ENCODE assay signal across 8 cellular contexts in genomic region chr20:10171864-10172751, GRCh38. TPM values are rescaled to one million over a fixed set of nuclear protein-coding genes. Genes with fewer than 3 reads are reported as not detected.
DNase-seq lines count a peak whose midpoint lies in the region; ATAC-seq, FAIRE-seq and TF ChIP-seq lines count a peak whose summit lies in the region.

No MANE protein-coding gene starts in this region.

- TF ChIP-seq CTCF in VCaP (conservative IDR thresholded peaks at IDR 0.05): 0 out of 2 replicates have a peak, but pooled peaks have one; percentile 25
- TF ChIP-seq CTCF in H1 (IDR thresholded peaks at IDR 0.05; ENCODE audit: control extremely low read depth in 1 of 3, insufficient read depth in 1 of 3, low read depth in 1 of 3, low read length in 3 of 3): no peak
- no peak for TF ChIP-seq CTCF in mesothelial cell of epicardium (IDR thresholded peaks at IDR 0.05; ENCODE audit: unreplicated experiment)

- H3K18ac ChIP-seq in H1 (ENCODE audit: extremely low read depth, low read length): peak overlapping the region; percentile 43

- H2BK5ac ChIP-seq in H1 (ENCODE audit: low read depth, low read length): no peak overlapping the region

- DNase-seq in COR-L47 (lab: John Stamatoyannopoulos, UW): peak; percentile 86
- peak; percentile 79 for DNase-seq in NCI-H1092 (lab: John Stamatoyannopoulos, UW)
- peak in 1 of 2 experiments; percentile 66 for DNase-seq in H1 (ENCODE audit: low read depth in 1 of 2, low spot score in 2 of 2)
- peak in 1 of 2 experiments; percentile 48 for DNase-seq in mesothelial cell of epicardium (ENCODE audit: low spot score in 2 of 2, unreplicated experiment in 2 of 2)
- DNase-seq in stimulated activated CD8-positive, alpha-beta memory T cell treated with anti-CD3 and anti-CD28 coated beads, Interleukin-7, amount 100 ng/mL, for 48 hours (ENCODE audit: extremely low read depth in 1 of 2, low read depth in 1 of 2): peak; percentile 6 to 18

- no peak overlapping the region for H4K8ac ChIP-seq in H1 (ENCODE audit: extremely low read depth, insufficient read depth, low read length)

- TF ChIP-seq POLR2A in H1 (IDR thresholded peaks at IDR 0.05; ENCODE audit: control extremely low read depth in 1 of 2, low read depth in 2 of 2, low read length in 2 of 2): no peak

- no peak overlapping the region for H3K56ac ChIP-seq in H1 (replicated peaks; ENCODE audit: insufficient read length, low read depth, low read length)

- no peaks in the 10 kb centered on the region for H3K9me3 ChIP-seq in H1 (ENCODE audit: insufficient read depth in 2 of 2, low read depth in 1 of 2, low read length in 1 of 2)

- no peak overlapping the region for H2AK5ac ChIP-seq in H1 (ENCODE audit: low read depth, low read length)

- no peak overlapping the region for H3K14ac ChIP-seq in H1 (ENCODE audit: insufficient read length)

- no peak overlapping the region for H4K5ac ChIP-seq in H1 (ENCODE audit: insufficient read length, low read depth, low read length)

- ATAC-seq in HG03571 (IDR thresholded peaks at IDR 0.05; ENCODE audit: unreplicated experiment): no peak
- ATAC-seq in GM21367 (IDR thresholded peaks at IDR 0.05; ENCODE audit: unreplicated experiment): no peak

- 0 out of 2 replicates have a peak overlapping the region, but pooled peaks have one; percentile 11 for H2BK15ac ChIP-seq in H1 (ENCODE audit: low read length)

- H2AFZ ChIP-seq in H1 (ENCODE audit: low read length): peak overlapping the region; percentile 98

- H3K4me2 ChIP-seq in H1 (ENCODE audit: insufficient read depth in 1 of 2, low read depth in 2 of 2, low read length in 2 of 2): peak overlapping the region; percentile 54 to 82

- H3K4me3 Mint-ChIP-seq in mesothelial cell of epicardium: peak overlapping the region; percentile 82

- H4K91ac ChIP-seq in H1 (replicated peaks; ENCODE audit: insufficient read length, low read length): no peak overlapping the region

- H3K9ac ChIP-seq in H1 (replicated peaks in 1 of 4; ENCODE audit: extremely low read depth in 1 of 4, low read depth in 3 of 4, low read length in 3 of 4): peak overlapping the region in 2 of 4 experiments; percentile 50 to 58; a peak in 3 of 7 replicates

- peaks cover 7% of the 10 kb centered on the region for H3K4me1 Mint-ChIP-seq in mesothelial cell of epicardium

- no peak for TF ChIP-seq EP300 in H1 (IDR thresholded peaks at IDR 0.05; ENCODE audit: borderline replicate concordance in 1 of 2, low read depth in 2 of 2, low read length in 2 of 2)

- peaks cover 73% of the 10 kb centered on the region for H3K27me3 Mint-ChIP-seq in mesothelial cell of epicardium (ENCODE audit: low read depth)

- CTCF ChIA-PET in H1 (lab: Charles Lee; ENCODE audit: partially characterized antibody): interaction anchor here (0.7 to 3.7 kb wide), 10 partner anchors 9 to 554 kb away, joined by 3 to 14 read pairs (median 4); no protein-coding TSS in a partner anchor

- H3K27me3 ChIP-seq in H1 (replicated peaks in 1 of 4; ENCODE audit: control insufficient read depth in 3 of 4, extremely low read depth in 1 of 4, insufficient read depth in 3 of 4, low read length in 3 of 4): peaks cover 0 to 8% (median 6%) of the 10 kb centered on the region in 4 experiments; a peak in 4 of 7 replicates

- H3K9me3 Mint-ChIP-seq in mesothelial cell of epicardium: peaks cover 7% of the 10 kb centered on the region

- no peaks in the 10 kb centered on the region for H3K36me3 ChIP-seq in H1 (ENCODE audit: control insufficient read depth in 2 of 4, insufficient read depth in 4 of 4, low read length in 3 of 4)

- 14% methylated on average over 26 of the region's 47 CpGs; no CpG with 5 or more reads in 1 of the 2 experiments for WGBS in H1 (ENCODE audit: extremely low coverage in 1 of 2, insufficient coverage in 1 of 2, insufficient read length in 1 of 2, insufficient replicate concordance in 2 of 2, low coverage in 1 of 2, low lambda C conversion rate in 2 of 2, missing lambda C conversion rate in 1 of 2), 2 experiments

- no peak overlapping the region for H3K27ac Mint-ChIP-seq in mesothelial cell of epicardium

- no peak overlapping the region for H2BK20ac ChIP-seq in H1 (ENCODE audit: low read length)

- H3K4me1 ChIP-seq in H1 (replicated peaks in 1 of 4; ENCODE audit: control insufficient read depth in 3 of 4, insufficient read depth in 4 of 4, low read length in 3 of 4): peaks cover 0 to 6% (median 2%) of the 10 kb centered on the region in 4 experiments; a peak in 4 of 7 replicates

- H2BK120ac ChIP-seq in H1 (replicated peaks; ENCODE audit: low read depth, low read length): no peak overlapping the region

- no peak for FAIRE-seq in H1 (lab: Jason Lieb, UNC)

- POLR2A ChIA-PET in H1 (lab: Charles Lee; ENCODE audit: partially characterized antibody): interaction anchor here (1.0 kb wide), 1 partner anchor 46 kb away, joined by 3 read pairs; no protein-coding TSS in a partner anchor

- H3K36me3 Mint-ChIP-seq in mesothelial cell of epicardium: no peaks in the 10 kb centered on the region

- H3K4me3 ChIP-seq in H1 (ENCODE audit: extremely low read depth in 1 of 4, insufficient read depth in 2 of 4, low read depth in 3 of 4, low read length in 4 of 4): peak overlapping the region; percentile 37 to 68 (median 46)

- no peak overlapping the region for H2BK12ac ChIP-seq in H1 (ENCODE audit: low read depth, low read length)

- H3K79me2 ChIP-seq in H1 (ENCODE audit: control insufficient read depth in 1 of 2, insufficient read depth in 2 of 2, low read length in 2 of 2): no peaks in the 10 kb centered on the region

- no peak overlapping the region for H3K4ac ChIP-seq in H1 (replicated peaks; ENCODE audit: insufficient read length, low read depth, low read length)

- peaks cover 4% of the 10 kb centered on the region; the same call in 1 of the 2 replicates for H3K23me2 ChIP-seq in H1 (ENCODE audit: low read depth, low read length)

- no peaks in the 10 kb centered on the region for H3K79me1 ChIP-seq in H1 (ENCODE audit: low read depth, low read length)

- H4K20me1 ChIP-seq in H1 (replicated peaks in 1 of 2; ENCODE audit: control insufficient read depth in 1 of 2, insufficient read depth in 2 of 2, low read length in 2 of 2): no peaks in the 10 kb centered on the region

- H3K27ac ChIP-seq in VCaP (peak overlapping the region; percentile 17; the same call in 1 of the 2 replicates), H1 (ENCODE audit: low read depth, low read length) (no peak overlapping the region)

- no peak overlapping the region for H3K23ac ChIP-seq in H1 (ENCODE audit: insufficient read length)

- TF ChIP-seq RAD21 in H1 (IDR thresholded peaks at IDR 0.05 in 1 of 2, conservative IDR thresholded peaks at IDR 0.05 in 1 of 2; ENCODE audit: low read depth in 2 of 2, low read length in 2 of 2): no peak

TF ChIP-seq in H1, 55 proteins besides CTCF, POLR2A, EP300 and RAD21:
- no peak; the same call in 1 of the 2 replicates for TF ChIP-seq MAX (IDR thresholded peaks at IDR 0.05)
- no peak for TF ChIP-seq SIN3A (conservative IDR thresholded peaks at IDR 0.05 in 1 of 2, IDR thresholded peaks at IDR 0.05 in 1 of 2; ENCODE audit: low read depth in 1 of 2, low read length in 2 of 2)
- no peak for TF ChIP-seq ASH2L (IDR thresholded peaks at IDR 0.05; ENCODE audit: low read length)
- no peak for TF ChIP-seq CHD2 (IDR thresholded peaks at IDR 0.05; ENCODE audit: low read length)
- TF ChIP-seq KDM4A (IDR thresholded peaks at IDR 0.05; ENCODE audit: low read depth, low read length, severe bottlenecking): peak; percentile 75
- no peak for TF ChIP-seq SIRT6 (IDR thresholded peaks at IDR 0.05; ENCODE audit: low read length)
- TF ChIP-seq RBBP5 (IDR thresholded peaks at IDR 0.05; ENCODE audit: borderline replicate concordance, low read depth, low read length): 0 out of 2 replicates have a peak, but pooled peaks have one; percentile 28
- no peak for TF ChIP-seq BCL11A (IDR thresholded peaks at IDR 0.05; ENCODE audit: low read depth in 2 of 2, low read length in 2 of 2)
- peak; percentile 57; the same call in 1 of the 2 replicates for TF ChIP-seq MAFK (IDR thresholded peaks at IDR 0.05; ENCODE audit: low read depth, low read length)

RNA-seq across cellular contexts. Expression of gene SNAP25, which starts 46.5 kb away (rescaled TPM):
- total RNA-seq in H1 (2021; fragmentation: NEBNext Ultra II Directional; extraction: Animal tissue kit (Norgen Biotek cat#: 25700)): 0.52 and 0.69 TPM in 2 replicates
- 0.30 and 0.51 TPM in 2 replicates for polyA plus RNA-seq in H1 (2011; rRNA removed)
- 0.56 TPM for polyA plus RNA-seq in H1 (2011; cell fraction: cytosol; rRNA removed)
- polyA plus RNA-seq in H1 (2011; cell fraction: nucleus; rRNA removed): 0.54 TPM
- polyA plus RNA-seq in H1 (2012, experiment 1 of 2): 0.36 to 0.67 TPM (median 0.53 TPM) in 4 replicates
- not detected for polyA plus RNA-seq in H1 (2012, experiment 2 of 2)
- polyA plus RNA-seq in H1 (2013, experiment 1 of 2): 0.47 TPM
- 0.42 TPM for polyA plus RNA-seq in H1 (2013, experiment 2 of 2)
- 0.25 and 1.4 TPM in 2 replicates for polyA minus RNA-seq in H1 (2011; rRNA and poly(A)+ RNA removed)
- not detected for polyA minus RNA-seq in H1 (2011; cell fraction: cytosol; rRNA and poly(A)+ RNA removed)
- 1.1 TPM for polyA minus RNA-seq in H1 (2011; cell fraction: nucleus; rRNA and poly(A)+ RNA removed)
- total RNA-seq in mesothelial cell of epicardium: 4.8 to 5.2 TPM (median 5.0 TPM) in 3 replicates
